ENCODE assay signal across 11 cellular contexts in genomic region chr20:10093087-10093591, GRCh38. TPM values are rescaled to one million over a fixed set of nuclear protein-coding genes. Genes with fewer than 3 reads are reported as not detected.
A peak's percentile ranks its signal among the peaks of the same experiment; 100 is the strongest.
DNase-seq lines count a peak whose midpoint lies in the region; ATAC-seq and TF ChIP-seq lines count a peak whose summit lies in the region.
"Had no signal": no experiment of that assay in that cellular context is flagged by ENCODE, and none has a peak within 500 bp of the region (broad histone marks: within the 10 kb centered on the region; RNA-seq: fewer than 3 reads in every experiment).

No MANE protein-coding gene starts in this region.

- no peak overlapping the region for H3K23ac ChIP-seq in IMR-90 (ENCODE audit: low read depth, low read length)

- no peaks in the 10 kb centered on the region for H3K27me3 ChIP-seq in IMR-90 (ENCODE audit: control insufficient read depth, insufficient read depth, low read length)
- no peaks in the 10 kb centered on the region for H3K27me3 ChIP-seq in mammary epithelial cell (ENCODE audit: insufficient read depth, low read length)
- H3K27me3 ChIP-seq in suprapubic skin: no peaks in the 10 kb centered on the region

- BruUV-seq in IMR-90 (replicated peaks; lab: Mats Ljungman, UMichigan) (no TSS peak), mammary epithelial cell (replicated peaks; lab: Mats Ljungman, UMichigan) (no TSS peak)

- H2AFZ ChIP-seq in IMR-90 (replicated peaks; ENCODE audit: low read length, poor library complexity) (no peak overlapping the region), mammary epithelial cell (ENCODE audit: low read depth, low read length) (no peak overlapping the region)

- H3K4me3 ChIP-seq in IMR-90 (ENCODE audit: insufficient read depth, low read depth, low read length): no peak overlapping the region
- H3K4me3 ChIP-seq in mammary epithelial cell (replicated peaks in 1 of 3; ENCODE audit: insufficient read depth in 1 of 3, low read depth in 2 of 3, low read length in 3 of 3): no peak overlapping the region
- no peak overlapping the region for H3K4me3 ChIP-seq in suprapubic skin
- H3K4me3 ChIP-seq: thoracic aorta had no signal

- H3K36me3 Mint-ChIP-seq in activated naive CD8-positive, alpha-beta T cell treated with anti-CD3 and anti-CD28 coated beads, Interleukin-2, amount 50 U/mL, for 24 hours (ENCODE audit: low read depth): no peaks in the 10 kb centered on the region
- H3K36me3 Mint-ChIP-seq: immature natural killer cell had no signal

- no peak overlapping the region for H2BK120ac ChIP-seq in IMR-90 (ENCODE audit: low read depth, low read length)

- in situ Hi-C loops in Caki2 (cut with HindIII; ENCODE audit: low pct_unique_long_range_greater_than_20kb, low sequenced_read_pairs) (no loop called here), IMR-90 (cut with MboI; ENCODE audit: low sequenced_read_pairs) (loop anchor here (5.0 kb wide), 1 partner anchor 116 kb away; no protein-coding TSS in a partner anchor), mammary epithelial cell (cut with MboI; ENCODE audit: low sequenced_read_pairs in 2 of 2) (loop anchor here (5.0 to 25.0 kb wide), 4 partner anchors 116 to 344 kb away; partner anchors contain the start of genes MKKS (in 1 of the 2) and SLX4IP (in 1 of the 2))

- TF ChIP-seq CTCF in IMR-90 (conservative IDR thresholded peaks at IDR 0.05; ENCODE audit: low read depth, low read length) (no peak), mammary epithelial cell (conservative IDR thresholded peaks at IDR 0.05 in 1 of 2, IDR thresholded peaks at IDR 0.05 in 1 of 2; ENCODE audit: extremely low read depth in 1 of 2, insufficient read depth in 1 of 2, low read depth in 1 of 2, low read length in 2 of 2) (no peak), suprapubic skin (IDR thresholded peaks at IDR 0.05) (no peak)

- peak overlapping the region; percentile 33; the same call in 1 of the 2 replicates for H2BK20ac ChIP-seq in IMR-90 (ENCODE audit: low read depth, low read length)

- H3K9me1 ChIP-seq in IMR-90 (ENCODE audit: insufficient read depth, low read length): no peaks in the 10 kb centered on the region

- ATAC-seq in IMR-90 (ENCODE audit: low read depth): peak; percentile 77
- no peak for ATAC-seq in activated naive CD8-positive, alpha-beta T cell treated with anti-CD3 and anti-CD28 coated beads, Interleukin-2, amount 50 U/mL, for 24 hours

- no peak overlapping the region for H3K27ac Mint-ChIP-seq in activated naive CD8-positive, alpha-beta T cell treated with anti-CD3 and anti-CD28 coated beads, Interleukin-2, amount 50 U/mL, for 24 hours
- H3K27ac Mint-ChIP-seq: immature natural killer cell had no signal

- no peak overlapping the region for H2BK5ac ChIP-seq in IMR-90 (ENCODE audit: low read depth, low read length, poor library complexity, severe bottlenecking)

- no peak overlapping the region for H4K91ac ChIP-seq in IMR-90 (ENCODE audit: insufficient read depth, low read depth, low read length)

- H3K79me1 ChIP-seq in IMR-90 (ENCODE audit: low read depth in 1 of 2, low read length in 2 of 2): no peaks in the 10 kb centered on the region

- no peak overlapping the region for H3K27ac ChIP-seq in IMR-90 (ENCODE audit: insufficient read depth, low read length)
- H3K27ac ChIP-seq in mammary epithelial cell (ENCODE audit: insufficient read depth, low read depth, low read length): no peak overlapping the region
- no peak overlapping the region for H3K27ac ChIP-seq in suprapubic skin
- H3K27ac ChIP-seq: thoracic aorta had no signal

- H4K20me1 ChIP-seq in IMR-90 (ENCODE audit: insufficient read depth, low read length) (no peaks in the 10 kb centered on the region), mammary epithelial cell (ENCODE audit: insufficient read depth, low read length) (no peaks in the 10 kb centered on the region)

- peak overlapping the region; percentile 12; the same call in 1 of the 2 replicates for H3K4ac ChIP-seq in IMR-90 (ENCODE audit: low read depth, low read length)

- intact Hi-C loops in IMR-90 (cut with micrococcal nuclease) (loop anchor here (1.0 to 5.0 kb wide), 2 partner anchors 125 to 264 kb away; partner anchors contain the start of gene SNAP25), mammary epithelial cell (cut with micrococcal nuclease) (loop anchor here (1.0 to 10.0 kb wide), 5 partner anchors 181 to 1452 kb away; no protein-coding TSS in a partner anchor)

- TF ChIP-seq POLR2A in IMR-90 (IDR thresholded peaks at IDR 0.05; ENCODE audit: low read depth, low read length) (no peak), suprapubic skin (IDR thresholded peaks at IDR 0.05) (no peak)

- no peak overlapping the region for H2AK9ac ChIP-seq in IMR-90 (replicated peaks; ENCODE audit: low read depth, low read length, poor library complexity)

- no peaks in the 10 kb centered on the region for H3K79me2 ChIP-seq in mammary epithelial cell (ENCODE audit: insufficient read depth, low read length)

- POLR2A ChIA-PET in IMR-90 (lab: Charles Lee; ENCODE audit: unreplicated experiment): interaction anchor here (0.6 kb wide), 1 partner anchor 299 kb away, joined by 9 read pairs; no protein-coding TSS in a partner anchor

- H2BK15ac ChIP-seq in IMR-90 (ENCODE audit: low read depth, low read length): no peak overlapping the region

- H4K8ac ChIP-seq in IMR-90 (ENCODE audit: low read depth in 2 of 2, low read length in 2 of 2): no peak overlapping the region

- no peak for TF ChIP-seq RAD21 in IMR-90 (IDR thresholded peaks at IDR 0.05; ENCODE audit: low read length)

- no peak overlapping the region for H4K5ac ChIP-seq in IMR-90 (ENCODE audit: low read depth, low read length)

- WGBS in IMR-90 (ENCODE audit: extremely low coverage in 2 of 2, insufficient read length in 1 of 2), 2 experiments: no CpG with 5 or more reads among the region's 2 CpGs
- WGBS in mammary epithelial cell (ENCODE audit: low coverage, missing lambda C conversion rate): 3% methylated on average over 2 of the region's 2 CpGs
- WGBS in suprapubic skin: 54% methylated on average over 2 of the region's 2 CpGs

- peaks cover 1% of the 10 kb centered on the region; the same call in 1 of the 2 replicates for H3K4me1 ChIP-seq in IMR-90 (ENCODE audit: control insufficient read depth, insufficient read depth, low read length)
- peaks cover 23% of the 10 kb centered on the region for H3K4me1 ChIP-seq in mammary epithelial cell (ENCODE audit: insufficient read depth, low read length)
- H3K4me1 ChIP-seq in suprapubic skin: peaks cover 4% of the 10 kb centered on the region

- no peak overlapping the region for H3K18ac ChIP-seq in IMR-90 (ENCODE audit: low read depth, low read length)

- H3K4me1 Mint-ChIP-seq in activated naive CD8-positive, alpha-beta T cell treated with anti-CD3 and anti-CD28 coated beads, Interleukin-2, amount 50 U/mL, for 24 hours: no peaks in the 10 kb centered on the region
- H3K4me1 Mint-ChIP-seq: immature natural killer cell had no signal

- DNase-seq in Caki2 (ENCODE audit: low read depth): peak; percentile 61
- DNase-seq in IMR-90: peak; percentile 57
- DNase-seq in mammary epithelial cell: peak; percentile 83
- peak; percentile 94 for DNase-seq in islet precursor cell
- no peak for DNase-seq in stimulated activated naive CD4-positive, alpha-beta T cell treated with Interleukin-2 at 50 U/mL for 16 hours (lab: John Stamatoyannopoulos, UW)
- DNase-seq in activated naive CD8-positive, alpha-beta T cell treated with anti-CD3 and anti-CD28 coated beads, Interleukin-2, amount 50 U/mL, for 24 hours: no peak
- no peak for DNase-seq in suprapubic skin (ENCODE audit: low spot score in 2 of 2)
- no peak for DNase-seq in NCI-H1436 (lab: John Stamatoyannopoulos, UW)
- DNase-seq: immature natural killer cell; stimulated activated CD4-positive, alpha-beta T cell treated with anti-CD3 and anti-CD28 coated beads, Interleukin-4, amount 100 ng/mL, for 24 hours had no signal

- no peak overlapping the region for H2AK5ac ChIP-seq in IMR-90 (ENCODE audit: low read depth, low read length)

- dilution Hi-C loops in IMR-90 (cut with HindIII; ENCODE audit: low sequenced_read_pairs, unreplicated experiment): no loop called here
- dilution Hi-C loops in mammary epithelial cell (cut with HindIII; ENCODE audit: low sequenced_read_pairs): loop anchor here (5.0 kb wide), 1 partner anchor 46 kb away; no protein-coding TSS in a partner anchor

- H3K9ac ChIP-seq in IMR-90 (ENCODE audit: low read depth, low read length) (no peak overlapping the region), mammary epithelial cell (ENCODE audit: insufficient read depth, low read length) (no peak overlapping the region)

- no peak overlapping the region; the same call in 1 of the 2 replicates for H3K14ac ChIP-seq in IMR-90 (replicated peaks; ENCODE audit: low read depth, low read length)

- H3K4me2 ChIP-seq in IMR-90 (ENCODE audit: low read depth, low read length): no peak overlapping the region
- peak overlapping the region; percentile 39 for H3K4me2 ChIP-seq in mammary epithelial cell (ENCODE audit: insufficient read depth, low read depth, low read length)

- H3K36me3 ChIP-seq in IMR-90 (ENCODE audit: control insufficient read depth, insufficient read depth, low read length) (no peaks in the 10 kb centered on the region), mammary epithelial cell (ENCODE audit: insufficient read depth, low read length) (no peaks in the 10 kb centered on the region), suprapubic skin (no peaks in the 10 kb centered on the region)
- H3K36me3 ChIP-seq: thoracic aorta had no signal

- no peak for TF ChIP-seq EP300 in suprapubic skin (IDR thresholded peaks at IDR 0.05)

- CTCF ChIA-PET in IMR-90 (lab: Yijun Ruan, JAX) (interaction anchor here (0.7 to 1.7 kb wide), 2 partner anchors 44 to 115 kb away, joined by 3 to 6 read pairs; no protein-coding TSS in a partner anchor), mammary epithelial cell (lab: Charles Lee; ENCODE audit: low non-redundant PET) (interaction anchor here (0.8 kb wide), 1 partner anchor 115 kb away, joined by 3 read pairs; no protein-coding TSS in a partner anchor)

- H3K27me3 Mint-ChIP-seq in activated naive CD8-positive, alpha-beta T cell treated with anti-CD3 and anti-CD28 coated beads, Interleukin-2, amount 50 U/mL, for 24 hours: peaks cover 8% of the 10 kb centered on the region

- H3K4me3 Mint-ChIP-seq in activated naive CD8-positive, alpha-beta T cell treated with anti-CD3 and anti-CD28 coated beads, Interleukin-2, amount 50 U/mL, for 24 hours: no peak overlapping the region
- H3K4me3 Mint-ChIP-seq: immature natural killer cell had no signal

- no peak overlapping the region for H3K56ac ChIP-seq in IMR-90 (ENCODE audit: extremely low read depth, insufficient read depth, low read length)

- no peaks in the 10 kb centered on the region for H3K9me3 Mint-ChIP-seq in activated naive CD8-positive, alpha-beta T cell treated with anti-CD3 and anti-CD28 coated beads, Interleukin-2, amount 50 U/mL, for 24 hours
- H3K9me3 Mint-ChIP-seq: immature natural killer cell had no signal

- H3K9me3 ChIP-seq in IMR-90 (ENCODE audit: control insufficient read depth, insufficient read depth, low read length): no peaks in the 10 kb centered on the region
- no peaks in the 10 kb centered on the region for H3K9me3 ChIP-seq in mammary epithelial cell (replicated peaks; ENCODE audit: insufficient read depth, low read length)
- no peaks in the 10 kb centered on the region for H3K9me3 ChIP-seq in suprapubic skin
- H3K9me3 ChIP-seq: thoracic aorta had no signal

RNA-seq across cellular contexts. Expression of gene ANKEF1, which starts 58.4 kb away (rescaled TPM):
- 3.7 and 7.1 TPM in 2 replicates for total RNA-seq in Caki2 (2014; rRNA removed; shearing (Covaris generic); ENCODE audit: low replicate concordance)
- total RNA-seq in IMR-90 (2012; rRNA removed) (0.54 and 0.56 TPM in 2 replicates), mammary epithelial cell (1 to 10 TPM; 4.8 to 7.2 TPM), suprapubic skin (10 to 100 TPM in 1 of 4 donors, 1 to 10 TPM in 3; 3.7 to 11.0 (median 4.6) TPM)
- polyA plus RNA-seq in IMR-90 (2012; rRNA removed) (0.20 and 0.31 TPM in 2 replicates), mammary epithelial cell (4.4 TPM)
- 0.05 and 0.08 TPM in 2 replicates for polyA plus RNA-seq in IMR-90 (2012; cell fraction: cytosol; rRNA removed)
- polyA plus RNA-seq in IMR-90 (2012; cell fraction: nucleus; rRNA removed; ENCODE audit: low replicate concordance): 0.03 and 0.19 TPM in 2 replicates
- polyA minus RNA-seq in mammary epithelial cell: 3.4 TPM

Comparison
In these comparisons a context has a peak if more than half of its experiments do, and no peak if none do; other contexts are left out.
1. DNase-seq: peak in Caki2 (single experiment), IMR-90 (single experiment), mammary epithelial cell (single experiment) and islet precursor cell (single experiment); none in stimulated activated naive CD4-positive, alpha-beta T cell treated with Interleukin-2 at 50 U/mL for 16 hours (single experiment), activated naive CD8-positive, alpha-beta T cell treated with anti-CD3 and anti-CD28 coated beads, Interleukin-2, amount 50 U/mL, for 24 hours (single experiment), suprapubic skin (0 of 2) and NCI-H1436 (single experiment).